ENCODE assay signal across 24 cellular contexts in the genomic region with DNA sequence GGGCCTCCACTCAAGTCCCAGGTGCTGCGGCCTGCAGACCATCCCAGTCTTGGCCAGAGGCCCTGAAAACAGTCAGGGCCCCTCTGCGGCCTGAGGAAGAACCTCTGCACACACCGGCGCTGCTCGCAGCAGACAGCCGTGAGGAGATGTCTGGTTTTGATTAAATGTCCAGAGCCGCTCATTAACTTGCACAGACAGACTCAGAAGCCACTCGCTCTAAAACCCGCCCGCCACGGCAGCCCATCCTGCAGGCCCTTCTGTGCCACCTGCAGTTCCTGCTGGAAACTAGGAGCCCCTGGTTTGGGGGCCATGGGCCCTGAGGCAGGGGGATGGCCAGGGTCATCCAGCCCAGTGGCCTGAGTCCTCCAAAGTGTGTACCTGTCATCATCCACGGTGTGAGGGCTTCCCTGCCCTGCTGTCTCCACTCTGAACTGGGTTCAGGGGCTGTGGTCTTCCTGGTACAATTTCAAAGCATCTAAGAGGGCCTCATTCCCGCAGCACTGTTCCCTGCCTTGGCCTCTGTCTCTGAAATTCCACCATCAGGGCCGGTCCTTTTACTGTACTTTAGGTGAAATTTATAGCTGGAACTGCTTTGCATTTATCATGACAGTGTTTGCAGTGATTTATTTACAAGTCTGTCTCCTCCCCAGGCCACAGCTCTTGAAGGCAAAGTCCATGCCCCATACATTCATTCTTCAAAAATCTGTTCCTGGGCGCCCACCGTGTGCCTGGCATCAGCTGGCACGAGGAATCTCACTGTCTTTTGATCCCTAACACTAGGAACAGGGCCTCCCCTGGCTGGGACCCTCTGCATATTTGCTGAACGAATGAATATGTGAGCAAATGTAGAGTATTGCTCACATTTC. TPM values are rescaled to one million over a fixed set of nuclear protein-coding genes. Genes with fewer than 3 reads are reported as not detected.
DNase-seq lines count a peak whose midpoint lies in the region; ATAC-seq, FAIRE-seq and TF ChIP-seq lines count a peak whose summit lies in the region.
"Had no signal": no experiment of that assay in that cellular context is flagged by ENCODE, and none has a peak within 500 bp of the region (broad histone marks: within the 10 kb centered on the region; RNA-seq: fewer than 3 reads in every experiment).

No MANE protein-coding gene starts in this region.

- no peak overlapping the region for H4K91ac ChIP-seq in trophoblast cell (ENCODE audit: low read depth, low read length)

- CTCF ChIA-PET in Caco-2 (lab: Charles Lee), result interaction anchor here (1.0 kb wide), 1 partner anchor 98 kb away, joined by 3 read pairs; no protein-coding TSS in a partner anchor
- CTCF ChIA-PET in HepG2 (lab: Yijun Ruan, JAX; ENCODE audit: low intra/inter-chr PET ratio, low total read pairs), result no interaction called here

- 20% methylated on average over 9 of the region's 18 CpGs for WGBS in HepG2 (ENCODE audit: low lambda C conversion rate)
- WGBS in trophoblast cell (ENCODE audit: extremely low coverage, insufficient coverage, insufficient read length), result no CpG with 5 or more reads among the region's 18 CpGs

- in situ Hi-C loops in HepG2 (cut with HindIII; ENCODE audit: extremely low pct_ligation_motif_present, low pct_unique_long_range_greater_than_20kb), result no loop called here

- H3K4ac ChIP-seq in trophoblast cell (ENCODE audit: low read depth, low read length), result no peak overlapping the region

- peaks cover 16% of the 10 kb centered on the region for H3K36me3 Mint-ChIP-seq in Caco-2 (ENCODE audit: insufficient read depth, unreplicated experiment)
- H3K36me3 Mint-ChIP-seq in osteocyte (ENCODE audit: unreplicated experiment), result no peaks in the 10 kb centered on the region
- H3K36me3 Mint-ChIP-seq: activated naive CD4-positive, alpha-beta T cell treated with anti-CD3 and anti-CD28 coated beads, Interleukin-2, amount 50 U/mL, for 24 hours had no signal

- H4K20me1 ChIP-seq in HepG2 (ENCODE audit: insufficient read depth, low read length), result no peaks in the 10 kb centered on the region; the same call in 1 of the 2 replicates

- H3K36me3 ChIP-seq in Caco-2 (ENCODE audit: control insufficient read depth, insufficient read depth, low read length) (no peaks in the 10 kb centered on the region; the same call in 1 of the 2 replicates), HepG2 (replicated peaks in 1 of 2; ENCODE audit: control insufficient read depth in 1 of 2, insufficient read depth in 2 of 2, low read length in 2 of 2) (no peaks in the 10 kb centered on the region), trophoblast cell (ENCODE audit: control insufficient read depth in 1 of 2, insufficient read depth in 2 of 2, low read length in 2 of 2) (no peaks in the 10 kb centered on the region)
- H3K36me3 ChIP-seq: SJCRH30, tibial artery had no signal

- H3K9me3 ChIP-seq in Caco-2, result no peaks in the 10 kb centered on the region
- H3K9me3 ChIP-seq in HepG2 (ENCODE audit: low read length), result no peaks in the 10 kb centered on the region
- H3K9me3 ChIP-seq in trophoblast cell (ENCODE audit: insufficient read depth, low read depth, low read length), result peaks cover 3% of the 10 kb centered on the region
- H3K9me3 ChIP-seq: SJCRH30, tibial artery had no signal

- peak overlapping the region; percentile 7 for H3K18ac ChIP-seq in trophoblast cell (ENCODE audit: low read length)

- H3K4me3 ChIP-seq in Caco-2 (ENCODE audit: low read depth, low read length) (no peak overlapping the region), HepG2 (replicated peaks in 1 of 3; ENCODE audit: insufficient read depth in 1 of 3, low read depth in 2 of 3, low read length in 3 of 3) (no peak overlapping the region), trophoblast cell (ENCODE audit: low read depth, low read length) (no peak overlapping the region)
- H3K4me3 ChIP-seq: K562, PC-9, SJCRH30, tibial artery had no signal

- H3K14ac ChIP-seq in trophoblast cell (ENCODE audit: low read length), result no peak overlapping the region

- H3K4me3 Mint-ChIP-seq in Caco-2 (ENCODE audit: unreplicated experiment) (no peak overlapping the region), osteocyte (ENCODE audit: unreplicated experiment) (no peak overlapping the region)
- H3K4me3 Mint-ChIP-seq: activated naive CD4-positive, alpha-beta T cell treated with anti-CD3 and anti-CD28 coated beads, Interleukin-2, amount 50 U/mL, for 24 hours; activated T-cell treated with anti-CD3 and anti-CD28 coated beads, Interleukin-2, amount 50 U/mL, for 4 hours; CD4-positive, alpha-beta T cell had no signal

- H3K27ac Mint-ChIP-seq in Caco-2 (ENCODE audit: unreplicated experiment), result peak overlapping the region; percentile 43
- no peak overlapping the region for H3K27ac Mint-ChIP-seq in osteocyte (ENCODE audit: unreplicated experiment)
- H3K27ac Mint-ChIP-seq: activated naive CD4-positive, alpha-beta T cell treated with anti-CD3 and anti-CD28 coated beads, Interleukin-2, amount 50 U/mL, for 24 hours; CD4-positive, alpha-beta T cell had no signal

- H3K27me3 Mint-ChIP-seq in Caco-2 (ENCODE audit: insufficient read depth, unreplicated experiment) (no peaks in the 10 kb centered on the region), osteocyte (ENCODE audit: unreplicated experiment) (no peaks in the 10 kb centered on the region)
- H3K27me3 Mint-ChIP-seq: CD4-positive, alpha-beta T cell had no signal

- no peak overlapping the region for H4K12ac ChIP-seq in trophoblast cell (ENCODE audit: low read depth, low read length)

- H2AFZ ChIP-seq in HepG2 (ENCODE audit: low read length) (no peak overlapping the region), trophoblast cell (ENCODE audit: insufficient read depth, low read length, poor library complexity) (no peak overlapping the region)
- H2AFZ ChIP-seq: PC-9 had no signal

- no peak overlapping the region for H2BK5ac ChIP-seq in trophoblast cell (ENCODE audit: low read depth, low read length, poor library complexity)

- H3K4me1 ChIP-seq in Caco-2 (peaks cover 60% of the 10 kb centered on the region), HepG2 (ENCODE audit: insufficient read depth, low read length) (peaks cover 45% of the 10 kb centered on the region), trophoblast cell (ENCODE audit: control insufficient read depth in 1 of 2, insufficient read depth in 2 of 2, low read length in 2 of 2) (peaks cover 20 to 29% of the 10 kb centered on the region in 2 experiments)

- no peak overlapping the region for H4K8ac ChIP-seq in trophoblast cell (ENCODE audit: low read depth, low read length)

- DNase-seq in Caco-2 (no peak), HepG2 (ENCODE audit: low spot score) (no peak), trophoblast cell (no peak), T-helper 2 cell (no peak), NCI-H2171 treated with DMSO at 0.1 percent for 48 hours (lab: John Stamatoyannopoulos, UW) (no peak), osteocyte (ENCODE audit: extremely low spot score, unreplicated experiment) (no peak), NCI-H2029 (lab: John Stamatoyannopoulos, UW) (no peak)
- DNase-seq: activated CD8-positive, alpha-beta memory T cell treated with anti-CD3 and anti-CD28 coated beads for 24 hours; activated T-cell treated with anti-CD3 and anti-CD28 coated beads, Interleukin-2, amount 50 U/mL, for 4 hours; CD4-positive, alpha-beta T cell; head of caudate nucleus; left ventricle myocardium superior; naive B cell; NCI-H226; PC-9; SJCRH30; stimulated activated CD4-positive, alpha-beta T cell treated with anti-CD3 and anti-CD28 coated beads, Interleukin-4, amount 100 ng/mL, for 1 hour; stimulated activated naive CD8-positive, alpha-beta T cell treated with anti-CD3 and anti-CD28 coated beads, Interleukin-15, Interleukin-2, amounts not matched to agents 100 U/mL and 50 U/mL, for 24 hours; tibial artery had no signal

- H3K4me2 ChIP-seq in HepG2 (ENCODE audit: low read depth, low read length) (no peak overlapping the region), trophoblast cell (ENCODE audit: low read length) (no peak overlapping the region)
- H3K4me2 ChIP-seq: PC-9 had no signal

- no peak for TF ChIP-seq RAD21 in HepG2 (CRISPR knock-in tag; IDR thresholded peaks at IDR 0.05)

- H3K9me3 Mint-ChIP-seq in Caco-2 (ENCODE audit: unreplicated experiment), result no peaks in the 10 kb centered on the region
- peaks cover 3% of the 10 kb centered on the region for H3K9me3 Mint-ChIP-seq in osteocyte (ENCODE audit: unreplicated experiment)
- H3K9me3 Mint-ChIP-seq: activated naive CD4-positive, alpha-beta T cell treated with anti-CD3 and anti-CD28 coated beads, Interleukin-2, amount 50 U/mL, for 24 hours; activated T-cell treated with anti-CD3 and anti-CD28 coated beads, Interleukin-2, amount 50 U/mL, for 4 hours; CD4-positive, alpha-beta T cell; naive B cell had no signal

- no peak overlapping the region for H2AK5ac ChIP-seq in trophoblast cell (ENCODE audit: low read length)

- H3K4me1 Mint-ChIP-seq in Caco-2 (ENCODE audit: low read depth, unreplicated experiment) (peaks cover 59% of the 10 kb centered on the region), osteocyte (ENCODE audit: unreplicated experiment) (peaks cover 25% of the 10 kb centered on the region)

- POLR2A ChIA-PET in Caco-2 (lab: Charles Lee), result interaction anchor here (0.6 kb wide), 1 partner anchor 225 kb away, joined by 3 read pairs; no protein-coding TSS in a partner anchor
- POLR2A ChIA-PET in HepG2 (lab: Yijun Ruan, JAX), result no interaction called here

- no peak for TF ChIP-seq POLR2A in HepG2 (IDR thresholded peaks at IDR 0.05; ENCODE audit: insufficient read depth in 1 of 2, low read depth in 2 of 2, low read length in 2 of 2)

- peak overlapping the region; percentile 12 for H2BK12ac ChIP-seq in trophoblast cell (ENCODE audit: low read length)

- H2BK120ac ChIP-seq in trophoblast cell (ENCODE audit: insufficient read depth, low read length, poor library complexity), result no peak overlapping the region

- no peaks in the 10 kb centered on the region for H3K27me3 ChIP-seq in Caco-2 (replicated peaks; ENCODE audit: control insufficient read depth, insufficient read depth, low read length)
- H3K27me3 ChIP-seq in HepG2 (ENCODE audit: control insufficient read depth in 1 of 2, insufficient read depth in 2 of 2, low read length in 2 of 2), result peaks cover 1 to 13% of the 10 kb centered on the region in 2 experiments; a peak in 1 of 5 replicates
- H3K27me3 ChIP-seq in trophoblast cell (ENCODE audit: insufficient read depth, low read length), result no peaks in the 10 kb centered on the region
- H3K27me3 ChIP-seq: SJCRH30, tibial artery had no signal

- peaks cover 6% of the 10 kb centered on the region for H3K79me1 ChIP-seq in trophoblast cell (ENCODE audit: low read length)

- ATAC-seq in HepG2, result no peak
- ATAC-seq: activated T-cell treated with anti-CD3 and anti-CD28 coated beads, Interleukin-2, amount 50 U/mL, for 4 hours; stimulated activated naive CD8-positive, alpha-beta T cell treated with anti-CD3 and anti-CD28 coated beads, Interleukin-15, Interleukin-2, amounts not matched to agents 100 U/mL and 50 U/mL, for 24 hours had no signal

- H3K23ac ChIP-seq in trophoblast cell (ENCODE audit: low read length), result no peak overlapping the region

- BruUV-seq in Caco-2 (replicated peaks; lab: Mats Ljungman, UMichigan), result no TSS peak
- no TSS peak for BruUV-seq in HepG2 (replicated peaks; lab: Mats Ljungman, UMichigan)

- no peak for TF ChIP-seq EP300 in HepG2 (IDR thresholded peaks at IDR 0.05; ENCODE audit: low read depth in 2 of 2, low read length in 2 of 2)
- TF ChIP-seq EP300 in HepG2 (CRISPR knock-in tag; IDR thresholded peaks at IDR 0.05; ENCODE audit: borderline replicate concordance), result no peak

- H3K79me2 ChIP-seq in HepG2 (ENCODE audit: insufficient read depth, low read length) (no peaks in the 10 kb centered on the region), trophoblast cell (ENCODE audit: control insufficient read depth, insufficient read depth, low read length, poor library complexity) (no peaks in the 10 kb centered on the region)

- peak overlapping the region; percentile 98 for H3K27ac ChIP-seq in VCaP
- no peak overlapping the region for H3K27ac ChIP-seq in HepG2 (ENCODE audit: extremely low read length, insufficient read depth, low read length)
- H3K27ac ChIP-seq in trophoblast cell (ENCODE audit: low read depth, low read length), result peak overlapping the region; percentile 26
- H3K27ac ChIP-seq: PC-9, SJCRH30, tibial artery had no signal

- intact Hi-C loops in Caco-2 (cut with micrococcal nuclease; ENCODE audit: unreplicated experiment), result loop anchor here (2.0 kb wide), 1 partner anchor 17 kb away; no protein-coding TSS in a partner anchor
- intact Hi-C loops in HepG2 (cut with micrococcal nuclease; ENCODE audit: unreplicated experiment), result no loop called here

- no peak for FAIRE-seq in HepG2 (lab: Jason Lieb, UNC)
- FAIRE-seq: astrocyte, GM19239, K562 had no signal

- no peak overlapping the region for H3K9ac ChIP-seq in HepG2 (ENCODE audit: insufficient read depth, low read depth, low read length)
- no peak overlapping the region for H3K9ac ChIP-seq in trophoblast cell (ENCODE audit: low read length)

- TF ChIP-seq CTCF in Caco-2 (IDR thresholded peaks at IDR 0.05; ENCODE audit: insufficient read depth in 1 of 2, low read depth in 1 of 2, low read length in 1 of 2, severe bottlenecking in 1 of 2, unreplicated experiment in 1 of 2) (no peak), VCaP (conservative IDR thresholded peaks at IDR 0.05) (no peak), HepG2 (CRISPR knock-in tag; IDR thresholded peaks at IDR 0.05) (no peak), osteocyte (IDR thresholded peaks at IDR 0.05) (no peak)

RNA-seq across cellular contexts. Expression of gene NCOR2, which starts 36.7 kb away (rescaled TPM):
- total RNA-seq in Caco-2 (2022), result 243 and 250 TPM in 2 replicates
- 5.7 and 6.1 TPM in 2 replicates for total RNA-seq in HepG2 (2016; rRNA removed; fragmentation: Illumina TruSeq; extraction: Trizol)
- 10.5 and 12.4 TPM in 2 replicates for total RNA-seq in HepG2 (2016; cell fraction: cytosol; rRNA removed; fragmentation: Illumina TruSeq; extraction: Trizol; ENCODE audit: low read depth)
- total RNA-seq in HepG2 (2016; cell fraction: insoluble cytoplasmic fraction; rRNA removed; fragmentation: Illumina TruSeq; extraction: Trizol), result 5.6 and 7.1 TPM in 2 replicates
- total RNA-seq in HepG2 (2016; cell fraction: membrane; rRNA removed; fragmentation: Illumina TruSeq; extraction: Trizol), result 15.2 and 16.6 TPM in 2 replicates
- 12.4 and 13.1 TPM in 2 replicates for total RNA-seq in HepG2 (2016; cell fraction: nucleus; rRNA removed; fragmentation: Illumina TruSeq; extraction: Trizol)
- polyA plus RNA-seq in HepG2 (2011; rRNA removed), result 4.5 and 4.8 TPM in 2 replicates
- 2.8 and 4.1 TPM in 2 replicates for polyA plus RNA-seq in HepG2 (2011; cell fraction: cytosol; rRNA removed)
- polyA plus RNA-seq in HepG2 (2011; cell fraction: nucleus; rRNA removed), result 30.4 and 39.4 TPM in 2 replicates
- 32.8 and 41.1 TPM in 2 replicates for polyA plus RNA-seq in HepG2 (2012)
- 2.8 and 3.1 TPM in 2 replicates for polyA plus RNA-seq in HepG2 (2016; cell fraction: cytosol; fragmentation: Illumina TruSeq; extraction: Trizol; ENCODE audit: low read depth)
- polyA plus RNA-seq in HepG2 (2016; cell fraction: insoluble cytoplasmic fraction; fragmentation: Illumina TruSeq; extraction: Trizol; ENCODE audit: low read depth), result 17.3 and 24.8 TPM in 2 replicates
- 7.1 and 8.9 TPM in 2 replicates for polyA plus RNA-seq in HepG2 (2016; cell fraction: membrane; fragmentation: Illumina TruSeq; extraction: Trizol; ENCODE audit: low read depth)
- 43.0 and 54.1 TPM in 2 replicates for polyA plus RNA-seq in HepG2 (2016; cell fraction: nucleus; fragmentation: Illumina TruSeq; extraction: Trizol; ENCODE audit: insufficient read depth, low read depth)
- 21.9 and 23.2 TPM in 2 replicates for polyA minus RNA-seq in HepG2 (2011; rRNA and poly(A)+ RNA removed; ENCODE audit: low replicate concordance)
- polyA minus RNA-seq in HepG2 (2011; cell fraction: cytosol; rRNA and poly(A)+ RNA removed), result 16.5 and 17.0 TPM in 2 replicates
- polyA minus RNA-seq in HepG2 (2011; cell fraction: nucleus; rRNA and poly(A)+ RNA removed), result 20.9 and 22.6 TPM in 2 replicates
- polyA plus RNA-seq in trophoblast cell (2013), result 147 and 153 TPM in 2 replicates
- total RNA-seq in osteocyte, result 362 and 381 TPM in 2 replicates

Comparison
In these comparisons a context has a peak if more than half of its experiments do, and no peak if none do; other contexts are left out.
1. RNA of gene NCOR2, which starts 36.7 kb away (total RNA-seq): 362 to 381 TPM in osteocyte and 243 to 250 TPM in Caco-2; 5.6 to 16.6 TPM in HepG2; every median in the first group is over 10 times any median in the second.